Comparison of ENCODE assay signal across 8 cellular contexts in the genomic region with DNA sequence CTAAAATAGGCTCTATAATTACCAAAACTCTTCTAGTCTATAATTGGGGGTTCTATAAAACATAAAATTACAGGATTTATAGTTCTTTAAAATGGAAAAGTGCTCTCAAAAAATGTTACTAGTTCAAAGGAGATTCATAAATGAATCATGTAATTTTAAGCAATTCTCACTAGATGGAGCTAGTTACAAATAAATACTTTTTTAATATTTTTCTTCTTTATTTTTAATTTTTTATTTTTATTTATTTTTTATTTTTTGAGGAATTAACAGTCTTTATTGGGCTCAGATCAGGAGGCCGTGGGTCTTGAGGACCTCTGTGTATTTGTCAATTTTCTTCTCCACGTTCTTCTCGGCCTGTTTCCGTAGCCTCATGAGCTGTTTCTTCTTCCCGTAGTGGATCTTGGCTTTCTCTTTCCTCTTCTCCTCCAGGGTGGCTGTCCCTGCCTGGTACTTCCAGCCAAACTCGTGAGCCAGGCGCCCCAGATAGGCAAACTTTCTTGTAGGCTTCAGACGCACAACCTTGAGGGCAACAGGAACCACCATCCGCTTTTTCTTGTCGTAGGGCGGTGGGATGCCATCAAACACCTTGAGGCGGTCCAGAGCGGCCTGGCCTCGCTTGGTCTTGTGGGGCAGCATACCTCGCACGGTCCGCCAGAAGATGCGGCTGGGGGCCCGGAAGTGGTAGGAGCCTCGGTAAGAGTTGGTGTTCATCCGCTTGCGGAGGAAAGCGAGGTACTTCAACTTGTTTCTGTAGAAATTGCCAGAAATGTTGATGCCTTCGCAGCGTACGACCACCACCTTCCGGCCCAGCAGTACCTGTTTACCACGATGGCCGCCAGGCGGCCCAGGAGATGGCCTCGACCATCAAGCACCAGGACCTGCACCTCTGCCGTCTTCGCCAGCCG.
DNase-seq lines count a peak whose midpoint lies in the region; ATAC-seq and TF ChIP-seq lines count a peak whose summit lies in the region.
"Not testable (repeated sequence)": the region's sequence is repeated elsewhere in the genome, so short reads cannot be mapped to it uniquely, and the experiment has no call there.

No MANE protein-coding gene starts in this region.

- not testable (repeated sequence) for H3K36me3 ChIP-seq in BJ (ENCODE audit: control insufficient read depth, insufficient read depth, low read length); adipocyte (ENCODE audit: control insufficient read depth, insufficient read depth, low read length, severe bottlenecking)

- not testable (repeated sequence) for H3K9me3 ChIP-seq in adipocyte (ENCODE audit: control insufficient read depth, low read length)

- H3K4me3 Mint-ChIP-seq in naive thymus-derived CD8-positive, alpha-beta T cell = peak overlapping the region; percentile 24 to 92 (median 77)
- peak overlapping the region; percentile 85 to 93 for H3K4me3 Mint-ChIP-seq in stimulated activated naive CD8-positive, alpha-beta T cell treated with anti-CD3 and anti-CD28 coated beads, Interleukin-15, amount 100 ng/mL, for 72 hours

- not testable (repeated sequence) for H3K36me3 Mint-ChIP-seq in naive thymus-derived CD8-positive, alpha-beta T cell

- not testable (repeated sequence) for DNase-seq in BJ (ENCODE audit: low read depth)
- DNase-seq in NCI-H2196 (lab: John Stamatoyannopoulos, UW; ENCODE audit: unreplicated experiment) (peak; percentile 7), UCSD-AML1 (lab: John Stamatoyannopoulos, UW; ENCODE audit: unreplicated experiment) (peak; percentile 26), adipocyte (ENCODE audit: low read depth) (peak; percentile 49), erythroblast (lab: John Stamatoyannopoulos, UW) (peak; percentile 5 to 26)
- DNase-seq in naive thymus-derived CD8-positive, alpha-beta T cell = peak in 3 of 10 donors; percentile 6 to 21 (median 16)
- DNase-seq in stimulated activated naive CD8-positive, alpha-beta T cell treated with anti-CD3 and anti-CD28 coated beads, Interleukin-15, amount 100 ng/mL, for 72 hours = peak; percentile 12 to 50

- ATAC-seq in naive thymus-derived CD8-positive, alpha-beta T cell; stimulated activated naive CD8-positive, alpha-beta T cell treated with anti-CD3 and anti-CD28 coated beads, Interleukin-15, amount 100 ng/mL, for 72 hours: not testable (repeated sequence)

- TF ChIP-seq POLR2A in erythroblast (IDR thresholded peaks at IDR 0.05; ENCODE audit: low read length) = not testable (repeated sequence)

- H3K4me1 Mint-ChIP-seq in naive thymus-derived CD8-positive, alpha-beta T cell; stimulated activated naive CD8-positive, alpha-beta T cell treated with anti-CD3 and anti-CD28 coated beads, Interleukin-15, amount 100 ng/mL, for 72 hours: not testable (repeated sequence)

- CTCF ChIA-PET in BJ (lab: Yijun Ruan, JAX) = interaction anchor here (0.8 to 3.4 kb wide), 17 partner anchors 7 to 395 kb away, joined by 3 to 35 read pairs (median 4); no protein-coding TSS in a partner anchor

- not testable (repeated sequence) for H3K4me1 ChIP-seq in adipocyte (ENCODE audit: control insufficient read depth, insufficient read depth, low read length)

- POLR2A ChIA-PET in BJ (lab: Charles Lee) = interaction anchor here (0.6 kb wide), 1 partner anchor 523 kb away, joined by 5 read pairs; no protein-coding TSS in a partner anchor
- POLR2A ChIA-PET in naive thymus-derived CD8-positive, alpha-beta T cell (lab: Charles Lee) = not testable (repeated sequence)

- H3K27me3 ChIP-seq in BJ (ENCODE audit: control insufficient read depth, insufficient read depth, low read length) = not testable (repeated sequence)
- H3K27me3 ChIP-seq in adipocyte (replicated peaks; ENCODE audit: control insufficient read depth, insufficient read depth, low read length) = peaks cover 10% of the 10 kb centered on the region

- not testable (repeated sequence) for H3K9ac ChIP-seq in adipocyte (ENCODE audit: low read length)

- not testable (repeated sequence) for H3K9me3 Mint-ChIP-seq in naive thymus-derived CD8-positive, alpha-beta T cell; stimulated activated naive CD8-positive, alpha-beta T cell treated with anti-CD3 and anti-CD28 coated beads, Interleukin-15, amount 100 ng/mL, for 72 hours

- H3K27ac Mint-ChIP-seq in naive thymus-derived CD8-positive, alpha-beta T cell = peak overlapping the region in 1 of 10 donors; percentile 68
- H3K27ac Mint-ChIP-seq in stimulated activated naive CD8-positive, alpha-beta T cell treated with anti-CD3 and anti-CD28 coated beads, Interleukin-15, amount 100 ng/mL, for 72 hours = peak overlapping the region; percentile 88 to 92

- H3K27me3 Mint-ChIP-seq in naive thymus-derived CD8-positive, alpha-beta T cell; stimulated activated naive CD8-positive, alpha-beta T cell treated with anti-CD3 and anti-CD28 coated beads, Interleukin-15, amount 100 ng/mL, for 72 hours: not testable (repeated sequence)

- H3K4me3 ChIP-seq in BJ (ENCODE audit: low read depth, low read length); adipocyte (ENCODE audit: low read length): not testable (repeated sequence)

- TF ChIP-seq CTCF in BJ (IDR thresholded peaks at IDR 0.05; ENCODE audit: insufficient read depth, low read depth, low read length) = peak; percentile 7; the same call in 1 of the 2 replicates
- peak; percentile 31 for TF ChIP-seq CTCF in GM12873 (IDR thresholded peaks at IDR 0.05; ENCODE audit: insufficient read depth, low read depth, low read length, missing control alignments)
